7 cellular contexts compared by ENCODE assay signal in the genomic region with DNA sequence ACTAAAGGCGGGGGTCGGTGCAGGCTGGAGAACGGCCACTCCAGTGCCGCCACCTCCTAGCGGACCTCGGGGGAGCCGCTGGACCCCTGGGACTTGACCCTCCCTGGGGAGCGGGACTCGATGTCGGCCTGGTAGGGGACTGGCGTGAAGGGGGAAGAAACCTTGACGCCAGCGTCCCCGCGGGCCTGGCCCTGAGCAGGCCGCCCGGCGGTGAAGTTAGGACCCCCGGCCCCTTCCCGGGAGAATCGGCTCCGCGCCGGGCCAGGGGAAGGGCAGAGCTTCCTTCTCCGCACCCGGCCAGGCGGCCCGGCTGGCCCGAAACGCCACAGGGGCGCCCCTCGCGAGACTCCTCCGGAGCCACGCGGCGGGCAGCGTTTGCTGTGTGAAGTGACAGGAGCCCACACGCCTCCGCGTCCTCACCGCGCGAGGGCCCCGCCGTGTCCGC. TPM values are rescaled to one million over a fixed set of nuclear protein-coding genes. Genes with fewer than 3 reads are reported as not detected.
DNase-seq lines count a peak whose midpoint lies in the region; ATAC-seq and TF ChIP-seq lines count a peak whose summit lies in the region.

No MANE protein-coding gene starts in this region.

- no peaks in the 10 kb centered on the region for H3K27me3 Mint-ChIP-seq in activated T-helper 17 cell treated with anti-CD3 and anti-CD28 coated beads, Interleukin-2, amount 50 U/mL, for 72 hours

- DNase-seq in left ventricle myocardium inferior (no peak), gastrocnemius medialis (no peak), GOT3 (lab: John Stamatoyannopoulos, UW) (no peak), putamen (ENCODE audit: low spot score) (no peak)

- H3K4me3 ChIP-seq in left ventricle myocardium inferior: peak overlapping the region; percentile 97
- H3K4me3 ChIP-seq in gastrocnemius medialis: peak overlapping the region; percentile 87 to 96 (median 90)

- intact Hi-C loops in left ventricle myocardium inferior (cut with micrococcal nuclease) (no loop called here), gastrocnemius medialis (cut with DNase I; ENCODE audit: low total_unique reads) (no loop called here)

- ATAC-seq in GM19023 (IDR thresholded peaks at IDR 0.05; ENCODE audit: unreplicated experiment) (peak; percentile 25), HG03280 (IDR thresholded peaks at IDR 0.05; ENCODE audit: unreplicated experiment) (peak; percentile 14), gastrocnemius medialis (peak; percentile 15 to 51)
- peak; percentile 59 for ATAC-seq in activated T-helper 17 cell treated with anti-CD3 and anti-CD28 coated beads, Interleukin-2, amount 50 U/mL, for 72 hours (replicated peaks)

- TF ChIP-seq CTCF in left ventricle myocardium inferior (IDR thresholded peaks at IDR 0.05; ENCODE audit: borderline replicate concordance) (no peak), gastrocnemius medialis (IDR thresholded peaks at IDR 0.05 in 4 of 5, conservative IDR thresholded peaks at IDR 0.05 in 1 of 5) (no peak)

- peaks cover 30% of the 10 kb centered on the region for H3K4me1 ChIP-seq in left ventricle myocardium inferior
- peaks cover 13 to 27% of the 10 kb centered on the region in 2 donors for H3K4me1 ChIP-seq in gastrocnemius medialis

- no peak overlapping the region for H3K27ac Mint-ChIP-seq in activated T-helper 17 cell treated with anti-CD3 and anti-CD28 coated beads, Interleukin-2, amount 50 U/mL, for 72 hours

- H3K4me1 Mint-ChIP-seq in activated T-helper 17 cell treated with anti-CD3 and anti-CD28 coated beads, Interleukin-2, amount 50 U/mL, for 72 hours: no peaks in the 10 kb centered on the region

- H3K9me3 ChIP-seq in left ventricle myocardium inferior (replicated peaks): no peaks in the 10 kb centered on the region
- H3K9me3 ChIP-seq in gastrocnemius medialis: no peaks in the 10 kb centered on the region

- peaks cover 2% of the 10 kb centered on the region for H3K36me3 Mint-ChIP-seq in activated T-helper 17 cell treated with anti-CD3 and anti-CD28 coated beads, Interleukin-2, amount 50 U/mL, for 72 hours (ENCODE audit: low read depth)

- in situ Hi-C loops in gastrocnemius medialis (cut with MboI; ENCODE audit: low sequenced_read_pairs in 4 of 4): no loop called here

- H3K36me3 ChIP-seq in left ventricle myocardium inferior (peaks cover 33% of the 10 kb centered on the region), gastrocnemius medialis (peaks cover 0 to 30% of the 10 kb centered on the region in 2 donors)

- H3K4me3 Mint-ChIP-seq in activated T-helper 17 cell treated with anti-CD3 and anti-CD28 coated beads, Interleukin-2, amount 50 U/mL, for 72 hours: peak overlapping the region; percentile 53

- no peaks in the 10 kb centered on the region for H3K9me3 Mint-ChIP-seq in activated T-helper 17 cell treated with anti-CD3 and anti-CD28 coated beads, Interleukin-2, amount 50 U/mL, for 72 hours

- H3K27ac ChIP-seq in left ventricle myocardium inferior (replicated peaks) (peak overlapping the region; percentile 86), gastrocnemius medialis (peak overlapping the region; percentile 80 to 93 (median 84))

- H3K27me3 ChIP-seq in left ventricle myocardium inferior (ENCODE audit: low read depth): no peaks in the 10 kb centered on the region
- H3K27me3 ChIP-seq in gastrocnemius medialis: no peaks in the 10 kb centered on the region

- no peak for TF ChIP-seq POLR2A in gastrocnemius medialis (IDR thresholded peaks at IDR 0.05)

RNA-seq across cellular contexts. Expression of a gene that starts 0.4 kb away (rescaled TPM):
- total RNA-seq in activated T-helper 17 cell treated with anti-CD3 and anti-CD28 coated beads, Interleukin-2, amount 50 U/mL, for 72 hours: 100 to 1,000 TPM in 1 of 2 donors, 10 to 100 TPM in 1; 59.7 to 129 TPM
- total RNA-seq in left ventricle myocardium inferior (64.6 TPM), gastrocnemius medialis (100 to 1,000 TPM in 2 of 4 donors, 10 to 100 TPM in 2; 54.6 to 119 (median 83.2) TPM)

RNA-seq across cellular contexts. Expression of a gene that starts 13.5 kb away (rescaled TPM):
- 10 to 100 TPM; 46.2 to 97.2 TPM for total RNA-seq in activated T-helper 17 cell treated with anti-CD3 and anti-CD28 coated beads, Interleukin-2, amount 50 U/mL, for 72 hours
- total RNA-seq in left ventricle myocardium inferior (85.9 TPM), gastrocnemius medialis (100 to 1,000 TPM; 119 to 174 (median 137) TPM)

RNA-seq across cellular contexts. Expression of a gene that starts 13.6 kb away (rescaled TPM):
- total RNA-seq in activated T-helper 17 cell treated with anti-CD3 and anti-CD28 coated beads, Interleukin-2, amount 50 U/mL, for 72 hours: 10 to 100 TPM; 21.1 to 25.2 TPM
- total RNA-seq in left ventricle myocardium inferior (21.1 TPM), gastrocnemius medialis (10 to 100 TPM; 29.6 to 64.9 (median 49.1) TPM)

RNA-seq across cellular contexts. Expression of a gene that starts 27.7 kb away (rescaled TPM):
- 10 to 100 TPM; 63.1 to 91.0 TPM for total RNA-seq in activated T-helper 17 cell treated with anti-CD3 and anti-CD28 coated beads, Interleukin-2, amount 50 U/mL, for 72 hours
- total RNA-seq in left ventricle myocardium inferior: 219 TPM
- total RNA-seq in gastrocnemius medialis: 100 to 1,000 TPM; 130 to 296 (median 223) TPM

RNA-seq across cellular contexts. Expression of a gene that starts 32.8 kb away (rescaled TPM):
- 100 to 1,000 TPM; 109 to 242 TPM for total RNA-seq in activated T-helper 17 cell treated with anti-CD3 and anti-CD28 coated beads, Interleukin-2, amount 50 U/mL, for 72 hours
- total RNA-seq in left ventricle myocardium inferior: 13.6 TPM
- 10 to 100 TPM; 16.3 to 34.5 (median 26.3) TPM for total RNA-seq in gastrocnemius medialis
